ENCODE assay signal across 21 cellular contexts in genomic region chr5:55934117-55934613, GRCh38.
A peak's percentile ranks its signal among the peaks of the same experiment; 100 is the strongest.
DNase-seq lines count a peak whose midpoint lies in the region; ATAC-seq, FAIRE-seq and TF ChIP-seq lines count a peak whose summit lies in the region.
"Had no signal": no experiment of that assay in that cellular context is flagged by ENCODE, and none has a peak within 500 bp of the region (broad histone marks: within the 10 kb centered on the region; RNA-seq: fewer than 3 reads in every experiment).

No MANE protein-coding gene starts in this region.

- peaks cover 10% of the 10 kb centered on the region for H3K36me3 Mint-ChIP-seq in activated T-helper 1 cell treated with anti-CD3 and anti-CD28 coated beads, Interleukin-12 subunit alpha, Interleukin-12 subunit beta, Interleukin-2, Interleukin-4 antibody, amounts not matched to agents 30 ng/mL and 10 ng/mL and 1 ng/mL, durations not matched to agents 14 hours and 24 hours and 36 hours (ENCODE audit: low read depth)

- in situ Hi-C loops in K562 (cut with MboI) (loop anchor here (10.0 to 25.0 kb wide), 2 partner anchors 141 to 903 kb away; no protein-coding TSS in a partner anchor), G401 (cut with HindIII; ENCODE audit: low sequenced_read_pairs) (no loop called here)

- H3K4me1 Mint-ChIP-seq in activated T-helper 1 cell treated with anti-CD3 and anti-CD28 coated beads, Interleukin-12 subunit alpha, Interleukin-12 subunit beta, Interleukin-2, Interleukin-4 antibody, amounts not matched to agents 30 ng/mL and 10 ng/mL and 1 ng/mL, durations not matched to agents 14 hours and 24 hours and 36 hours (ENCODE audit: low read depth), result peaks cover 6% of the 10 kb centered on the region
- H3K4me1 Mint-ChIP-seq: IgD-negative memory B cell, nephron progenitor cell had no signal

- H3K4me1 ChIP-seq in K562 (replicated peaks in 1 of 2; ENCODE audit: control insufficient read depth in 2 of 2, insufficient read depth in 2 of 2, low read length in 2 of 2) (no peaks in the 10 kb centered on the region; a peak in 1 of 5 replicates), kidney (ENCODE audit: control insufficient read depth in 1 of 2, insufficient read depth in 1 of 2, low read depth in 1 of 2, low read length in 2 of 2) (peaks cover 2 to 4% of the 10 kb centered on the region in 2 donors), smooth muscle cell (ENCODE audit: low read depth) (no peaks in the 10 kb centered on the region)
- H3K4me1 ChIP-seq: heart right ventricle, right atrium auricular region had no signal

- H3K9me1 ChIP-seq in K562 (ENCODE audit: control insufficient read depth, insufficient read depth, low read length), result no peaks in the 10 kb centered on the region

- H3K27ac ChIP-seq in K562 (ENCODE audit: extremely low read depth, low read depth, low read length) (no peak overlapping the region), kidney (ENCODE audit: low read depth in 2 of 2, low read length in 2 of 2) (peak overlapping the region; percentile 48 to 83), smooth muscle cell (ENCODE audit: low read depth) (peak overlapping the region; percentile 35)
- H3K27ac ChIP-seq: left ventricle myocardium inferior, right atrium auricular region, RWPE1 had no signal

- H3K27me3 ChIP-seq in K562 (ENCODE audit: control insufficient read depth in 2 of 2, insufficient read depth in 2 of 2, low read length in 2 of 2), result peaks cover under 1 to 11% of the 10 kb centered on the region in 2 experiments; a peak in 2 of 5 replicates
- no peaks in the 10 kb centered on the region for H3K27me3 ChIP-seq in smooth muscle cell (ENCODE audit: low read depth)
- H3K27me3 ChIP-seq: heart right ventricle, right atrium auricular region had no signal

- no peak overlapping the region for H3K27ac Mint-ChIP-seq in activated T-helper 1 cell treated with anti-CD3 and anti-CD28 coated beads, Interleukin-12 subunit alpha, Interleukin-12 subunit beta, Interleukin-2, Interleukin-4 antibody, amounts not matched to agents 30 ng/mL and 10 ng/mL and 1 ng/mL, durations not matched to agents 14 hours and 24 hours and 36 hours
- H3K27ac Mint-ChIP-seq: activated naive CD8-positive, alpha-beta T cell treated with anti-CD3 and anti-CD28 coated beads, Interleukin-2, amount 50 U/mL, for 24 hours; IgD-negative memory B cell; nephron progenitor cell; T-helper 1 cell treated with Interleukin-12 subunit alpha and Interleukin-12 subunit beta and Interleukin-4 antibody, amounts not matched to agents 30 μg/mL and 1 μg/mL, for 36 hours had no signal

- H3K79me2 ChIP-seq in K562 (ENCODE audit: control insufficient read depth, insufficient read depth, low read length) (no peaks in the 10 kb centered on the region), smooth muscle cell (ENCODE audit: low read depth) (peaks cover 7% of the 10 kb centered on the region)

- DNase-seq in NCI-H2196 (lab: John Stamatoyannopoulos, UW; ENCODE audit: unreplicated experiment) (peak; percentile 43), NCI-H2196 treated with DMSO at 0.1 percent for 48 hours (lab: John Stamatoyannopoulos, UW; ENCODE audit: unreplicated experiment) (no peak), K562 (ENCODE audit: extremely low read depth in 1 of 4, low spot score in 3 of 4) (no peak), kidney (no peak), smooth muscle cell (lab: John Stamatoyannopoulos, UW; ENCODE audit: unreplicated experiment) (no peak), G401 (ENCODE audit: low spot score) (no peak)
- no peak for DNase-seq in activated T-helper 1 cell treated with anti-CD3 and anti-CD28 coated beads, Interleukin-12 subunit alpha, Interleukin-12 subunit beta, Interleukin-2, Interleukin-4 antibody, amounts not matched to agents 30 ng/mL and 10 ng/mL and 1 ng/mL, durations not matched to agents 14 hours and 24 hours and 36 hours (ENCODE audit: low spot score)
- DNase-seq: activated CD4-positive, alpha-beta T cell treated with anti-CD3 and anti-CD28 coated beads for 1 hour; activated naive CD8-positive, alpha-beta T cell treated with anti-CD3 and anti-CD28 coated beads, Interleukin-2, amount 50 U/mL, for 24 hours; CD4-positive, CD25-positive, alpha-beta regulatory T cell; heart right ventricle; left ventricle myocardium inferior; NCI-H774; nephron progenitor cell; stimulated activated CD4-positive, alpha-beta T cell treated with anti-CD3 and anti-CD28 coated beads, Interleukin-4, amount 100 ng/mL, for 4 hours had no signal

- TF ChIP-seq EP300 in K562 (IDR thresholded peaks at IDR 0.05; ENCODE audit: low read length), result no peak

- H4K20me1 ChIP-seq in K562 (replicated peaks; ENCODE audit: control insufficient read depth, insufficient read depth, low read length), result 0 out of 2 replicates have a peak, but pooled peaks cover 2% of the 10 kb centered on the region
- H4K20me1 ChIP-seq in smooth muscle cell (ENCODE audit: low read depth), result peaks cover 19% of the 10 kb centered on the region

- no peak for TF ChIP-seq RAD21 in K562 (CRISPR knock-in tag; conservative IDR thresholded peaks at IDR 0.05 in 1 of 2, IDR thresholded peaks at IDR 0.05 in 1 of 2)

- H3K9me3 ChIP-seq in K562 (replicated peaks; ENCODE audit: control insufficient read depth, insufficient read depth, low read depth, low read length) (no peaks in the 10 kb centered on the region), kidney (ENCODE audit: control insufficient read depth in 1 of 2, low read length in 2 of 2) (no peaks in the 10 kb centered on the region), smooth muscle cell (replicated peaks; ENCODE audit: low read depth) (no peaks in the 10 kb centered on the region)
- H3K9me3 ChIP-seq: heart right ventricle, left ventricle myocardium inferior, right atrium auricular region had no signal

- peaks cover 42% of the 10 kb centered on the region for H3F3A ChIP-seq in smooth muscle cell (ENCODE audit: low read depth)

- H3K36me3 ChIP-seq in K562 (ENCODE audit: control insufficient read depth, insufficient read depth, low read length) (peaks cover 2% of the 10 kb centered on the region; the same call in 1 of the 3 replicates), kidney (ENCODE audit: control insufficient read depth in 1 of 2, insufficient read depth in 2 of 2, low read length in 2 of 2) (peaks cover 7 to 10% of the 10 kb centered on the region in 2 donors), smooth muscle cell (ENCODE audit: low read depth) (peaks cover 9% of the 10 kb centered on the region)

- ATAC-seq in K562 (no peak), HG03159 (IDR thresholded peaks at IDR 0.05; ENCODE audit: unreplicated experiment) (no peak)
- ATAC-seq: activated naive CD8-positive, alpha-beta T cell treated with anti-CD3 and anti-CD28 coated beads, Interleukin-2, amount 50 U/mL, for 24 hours had no signal

- no peak for TF ChIP-seq POLR2A in K562 (conservative IDR thresholded peaks at IDR 0.05)

- no peaks in the 10 kb centered on the region for H3K27me3 Mint-ChIP-seq in activated T-helper 1 cell treated with anti-CD3 and anti-CD28 coated beads, Interleukin-12 subunit alpha, Interleukin-12 subunit beta, Interleukin-2, Interleukin-4 antibody, amounts not matched to agents 30 ng/mL and 10 ng/mL and 1 ng/mL, durations not matched to agents 14 hours and 24 hours and 36 hours (ENCODE audit: insufficient read depth)
- H3K27me3 Mint-ChIP-seq: activated naive CD8-positive, alpha-beta T cell treated with anti-CD3 and anti-CD28 coated beads, Interleukin-2, amount 50 U/mL, for 24 hours; CD4-positive, CD25-positive, alpha-beta regulatory T cell had no signal

- CTCF ChIA-PET in K562 (lab: Yijun Ruan, JAX; ENCODE audit: low intra/inter-chr PET ratio), result no interaction called here

- TF ChIP-seq CTCF in K562 (IDR thresholded peaks at IDR 0.05 in 2 of 3, conservative IDR thresholded peaks at IDR 0.05 in 1 of 3; ENCODE audit: insufficient read depth in 2 of 3, low read depth in 1 of 3, low read length in 3 of 3) (no peak), kidney (IDR thresholded peaks at IDR 0.05; ENCODE audit: borderline replicate concordance, extremely low read depth, insufficient read depth) (no peak), smooth muscle cell (IDR thresholded peaks at IDR 0.05; ENCODE audit: borderline replicate concordance, insufficient read depth, poor library complexity, severe bottlenecking) (no peak)

- H3K9me3 Mint-ChIP-seq in activated T-helper 1 cell treated with anti-CD3 and anti-CD28 coated beads, Interleukin-12 subunit alpha, Interleukin-12 subunit beta, Interleukin-2, Interleukin-4 antibody, amounts not matched to agents 30 ng/mL and 10 ng/mL and 1 ng/mL, durations not matched to agents 14 hours and 24 hours and 36 hours, result no peaks in the 10 kb centered on the region
- H3K9me3 Mint-ChIP-seq: activated naive CD8-positive, alpha-beta T cell treated with anti-CD3 and anti-CD28 coated beads, Interleukin-2, amount 50 U/mL, for 24 hours; CD4-positive, CD25-positive, alpha-beta regulatory T cell; IgD-negative memory B cell; nephron progenitor cell; T-helper 1 cell treated with Interleukin-12 subunit alpha and Interleukin-12 subunit beta and Interleukin-4 antibody, amounts not matched to agents 30 μg/mL and 1 μg/mL, for 36 hours had no signal

- H3K4me3 Mint-ChIP-seq in activated T-helper 1 cell treated with anti-CD3 and anti-CD28 coated beads, Interleukin-12 subunit alpha, Interleukin-12 subunit beta, Interleukin-2, Interleukin-4 antibody, amounts not matched to agents 30 ng/mL and 10 ng/mL and 1 ng/mL, durations not matched to agents 14 hours and 24 hours and 36 hours, result no peak overlapping the region
- H3K4me3 Mint-ChIP-seq: activated naive CD8-positive, alpha-beta T cell treated with anti-CD3 and anti-CD28 coated beads, Interleukin-2, amount 50 U/mL, for 24 hours; CD4-positive, CD25-positive, alpha-beta regulatory T cell; IgD-negative memory B cell; nephron progenitor cell; T-helper 1 cell treated with Interleukin-12 subunit alpha and Interleukin-12 subunit beta and Interleukin-4 antibody, amounts not matched to agents 30 μg/mL and 1 μg/mL, for 36 hours had no signal

- no peak overlapping the region for H3K4me3 ChIP-seq in K562
- H3K4me3 ChIP-seq in kidney (ENCODE audit: low read length in 2 of 2), result no peak overlapping the region
- no peak overlapping the region for H3K4me3 ChIP-seq in smooth muscle cell
- H3K4me3 ChIP-seq: heart right ventricle, left ventricle myocardium inferior, right atrium auricular region had no signal

- WGBS in K562 (ENCODE audit: insufficient coverage, low coverage, missing lambda C conversion rate), result 48% methylated on average over 9 of the region's 9 CpGs
- WGBS in smooth muscle cell (ENCODE audit: low lambda C conversion rate), result 90% methylated on average over 9 of the region's 9 CpGs

- BruUV-seq in K562 (replicated peaks; lab: Mats Ljungman, UMichigan), result no TSS peak

- no peak overlapping the region for H3K4me2 ChIP-seq in K562 (ENCODE audit: insufficient read depth, low read length)
- H3K4me2 ChIP-seq in smooth muscle cell, result no peak overlapping the region

- H3K9ac ChIP-seq in K562 (ENCODE audit: insufficient read depth in 1 of 2, low read depth in 2 of 2, low read length in 2 of 2) (no peak overlapping the region), kidney (ENCODE audit: low read length in 2 of 2) (no peak overlapping the region), smooth muscle cell (ENCODE audit: low read depth) (no peak overlapping the region)

- FAIRE-seq in K562 (lab: Jason Lieb, UNC) (no peak), kidney (lab: Jason Lieb, UNC) (no peak)
- FAIRE-seq: G401.6 had no signal

- intact Hi-C loops in K562 (cut with micrococcal nuclease) (loop anchor here (5.0 kb wide), 1 partner anchor 762 kb away; the partner anchor contains the start of gene CDC20B), kidney (cut with DNase I) (no loop called here)
- intact Hi-C loops in activated T-helper 1 cell treated with anti-CD3 and anti-CD28 coated beads, Interleukin-12 subunit alpha, Interleukin-12 subunit beta, Interleukin-2, Interleukin-4 antibody, amounts not matched to agents 30 ng/mL and 10 ng/mL and 1 ng/mL, durations not matched to agents 14 hours and 24 hours and 36 hours (cut with micrococcal nuclease), result no loop called here

- H2AFZ ChIP-seq in K562 (ENCODE audit: low read depth, low read length) (no peak overlapping the region), smooth muscle cell (ENCODE audit: low read depth) (no peak overlapping the region)

- POLR2A ChIA-PET in K562 (lab: Yijun Ruan, JAX), result interaction anchor here (1.1 kb wide), 1 partner anchor 9 kb away, joined by 3 read pairs; no protein-coding TSS in a partner anchor
